ENCODE assay signal across 38 cellular contexts in the genomic region with DNA sequence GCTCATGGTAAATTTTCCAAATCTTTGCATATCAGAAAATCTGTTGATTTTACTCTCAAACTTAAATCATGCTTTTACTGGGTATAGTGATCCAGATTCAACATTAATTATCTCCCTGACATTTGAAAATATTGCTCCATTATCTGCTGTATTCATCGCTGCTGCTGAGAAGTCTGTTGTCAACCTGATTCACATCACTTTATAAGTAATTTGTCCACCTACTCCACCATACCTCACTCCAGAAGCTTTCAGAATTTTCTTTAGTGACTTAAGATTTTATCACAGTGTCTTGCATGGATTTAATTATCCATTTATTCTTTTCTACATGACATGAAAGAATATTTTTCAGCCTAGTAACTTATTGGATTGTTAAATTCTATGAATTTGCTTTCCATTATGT.
"Had no signal": no experiment of that assay in that cellular context is flagged by ENCODE, and none has a peak within 500 bp of the region (broad histone marks: within the 10 kb centered on the region; RNA-seq: fewer than 3 reads in every experiment).

No MANE protein-coding gene starts in this region.

- H3K4me3 ChIP-seq: adrenal gland, ascending aorta, body of pancreas, breast epithelium, cardiac muscle cell had no signal

- ATAC-seq: activated naive CD4-positive, alpha-beta T cell treated with anti-CD3 and anti-CD28 coated beads, Interleukin-2, amount 50 U/mL, for 72 hours; activated naive CD8-positive, alpha-beta T cell treated with anti-CD3 and anti-CD28 coated beads, Interleukin-2, amount 50 U/mL, for 24 hours; activated T-cell treated with anti-CD3 and anti-CD28 coated beads, Interleukin-2, amount 50 U/mL, for 4 hours; activated T-cell treated with anti-CD3 and anti-CD28 coated beads, Interleukin-2, amount 50 U/mL, for 72 hours; activated T-helper 17 cell treated with anti-CD3 and anti-CD28 coated beads, Interleukin-2, amount 50 U/mL, for 72 hours; body of pancreas had no signal

- H3K36me3 ChIP-seq: adrenal gland, ascending aorta, brain microvascular endothelial cell, breast epithelium, cardiac muscle cell had no signal

- H3K4me3 Mint-ChIP-seq: activated naive CD4-positive, alpha-beta T cell treated with anti-CD3 and anti-CD28 coated beads for 36 hours; activated naive CD4-positive, alpha-beta T cell treated with anti-CD3 and anti-CD28 coated beads, Interleukin-2, amount 10 ng/mL, durations not matched to agents 7 days and 5 days; activated naive CD4-positive, alpha-beta T cell treated with anti-CD3 and anti-CD28 coated beads, Interleukin-2, amount 50 U/mL, for 24 hours; activated naive CD8-positive, alpha-beta T cell; activated naive CD8-positive, alpha-beta T cell treated with anti-CD3 and anti-CD28 coated beads for 36 hours; activated naive CD8-positive, alpha-beta T cell treated with anti-CD3 and anti-CD28 coated beads, Interleukin-2, amount 10 ng/mL, durations not matched to agents 7 days and 5 days; activated naive CD8-positive, alpha-beta T cell treated with anti-CD3 and anti-CD28 coated beads, Interleukin-2, amount 50 U/mL, for 24 hours; activated T-cell treated with anti-CD3 and anti-CD28 coated beads, Interleukin-2, amount 50 U/mL, for 24 hours; activated T-cell treated with anti-CD3 and anti-CD28 coated beads, Interleukin-2, amount 50 U/mL, for 4 hours; activated T-cell treated with anti-CD3 and anti-CD28 coated beads, Interleukin-2, amount 50 U/mL, for 72 hours; activated T-helper 1 cell treated with anti-CD3 and anti-CD28 coated beads, Interleukin-12 subunit alpha, Interleukin-12 subunit beta, Interleukin-2, Interleukin-4 antibody, amounts not matched to agents 30 ng/mL and 10 ng/mL and 1 ng/mL, durations not matched to agents 14 hours and 24 hours and 36 hours; activated T-helper 17 cell treated with anti-CD3 and anti-CD28 coated beads, Interleukin-2, amount 50 U/mL, for 72 hours; brain; central memory CD8-positive, alpha-beta T cell had no signal

- H3K9me3 Mint-ChIP-seq: activated naive CD4-positive, alpha-beta T cell treated with anti-CD3 and anti-CD28 coated beads for 36 hours; activated naive CD4-positive, alpha-beta T cell treated with anti-CD3 and anti-CD28 coated beads, Interleukin-2, amount 50 U/mL, for 24 hours; activated naive CD8-positive, alpha-beta T cell treated with anti-CD3 and anti-CD28 coated beads for 36 hours; activated naive CD8-positive, alpha-beta T cell treated with anti-CD3 and anti-CD28 coated beads, Interleukin-2, amount 10 ng/mL, durations not matched to agents 7 days and 5 days; activated naive CD8-positive, alpha-beta T cell treated with anti-CD3 and anti-CD28 coated beads, Interleukin-2, amount 50 U/mL, for 24 hours had no signal

- H3K27ac Mint-ChIP-seq: activated naive CD4-positive, alpha-beta T cell treated with anti-CD3 and anti-CD28 coated beads for 36 hours; activated naive CD4-positive, alpha-beta T cell treated with anti-CD3 and anti-CD28 coated beads, Interleukin-2, amount 10 ng/mL, durations not matched to agents 7 days and 5 days; activated naive CD4-positive, alpha-beta T cell treated with anti-CD3 and anti-CD28 coated beads, Interleukin-2, amount 50 U/mL, for 24 hours; activated naive CD4-positive, alpha-beta T cell treated with anti-CD3 and anti-CD28 coated beads, Interleukin-2, amount 50 U/mL, for 72 hours; activated naive CD8-positive, alpha-beta T cell; activated naive CD8-positive, alpha-beta T cell treated with anti-CD3 and anti-CD28 coated beads for 36 hours; activated naive CD8-positive, alpha-beta T cell treated with anti-CD3 and anti-CD28 coated beads, Interleukin-2, amount 10 ng/mL, durations not matched to agents 7 days and 5 days; activated naive CD8-positive, alpha-beta T cell treated with anti-CD3 and anti-CD28 coated beads, Interleukin-2, amount 50 U/mL, for 24 hours; activated T-cell treated with anti-CD3 and anti-CD28 coated beads, Interleukin-2, amount 50 U/mL, for 24 hours; activated T-cell treated with anti-CD3 and anti-CD28 coated beads, Interleukin-2, amount 50 U/mL, for 72 hours; activated T-helper 1 cell treated with anti-CD3 and anti-CD28 coated beads, Interleukin-12 subunit alpha, Interleukin-12 subunit beta, Interleukin-2, Interleukin-4 antibody, amounts not matched to agents 30 ng/mL and 10 ng/mL and 1 ng/mL, durations not matched to agents 14 hours and 24 hours and 36 hours; activated T-helper 17 cell treated with anti-CD3 and anti-CD28 coated beads, Interleukin-2, amount 50 U/mL, for 72 hours; activated T-helper 2 cell treated with anti-CD3 and anti-CD28 coated beads, Interferon-gamma antibody, Interleukin-2, Interleukin-4, amounts not matched to agents 10 μg/mL and 5 μg/mL and 100 μg/mL, durations not matched to agents 14 hours and 24 hours and 36 hours; brain had no signal

- H3K9me3 ChIP-seq: adrenal gland, ascending aorta, body of pancreas, breast epithelium had no signal

- H3K27me3 ChIP-seq: adrenal gland, ascending aorta, body of pancreas, brain microvascular endothelial cell, breast epithelium, cardiac muscle cell had no signal

- H3K4me1 ChIP-seq: adrenal gland, ascending aorta, body of pancreas, breast epithelium had no signal

- H3K36me3 Mint-ChIP-seq: activated naive CD4-positive, alpha-beta T cell treated with anti-CD3 and anti-CD28 coated beads, Interleukin-2, amount 10 ng/mL, durations not matched to agents 7 days and 5 days; activated naive CD4-positive, alpha-beta T cell treated with anti-CD3 and anti-CD28 coated beads, Interleukin-2, amount 50 U/mL, for 24 hours; activated naive CD4-positive, alpha-beta T cell treated with anti-CD3 and anti-CD28 coated beads, Interleukin-2, amount 50 U/mL, for 72 hours; activated naive CD8-positive, alpha-beta T cell; activated naive CD8-positive, alpha-beta T cell treated with anti-CD3 and anti-CD28 coated beads for 36 hours; activated naive CD8-positive, alpha-beta T cell treated with anti-CD3 and anti-CD28 coated beads, Interleukin-2, amount 10 ng/mL, durations not matched to agents 7 days and 5 days; brain had no signal

- FAIRE-seq: astrocyte had no signal

- H3K4me1 Mint-ChIP-seq: activated naive CD4-positive, alpha-beta T cell treated with anti-CD3 and anti-CD28 coated beads, Interleukin-2, amount 10 ng/mL, durations not matched to agents 7 days and 5 days; activated naive CD4-positive, alpha-beta T cell treated with anti-CD3 and anti-CD28 coated beads, Interleukin-2, amount 50 U/mL, for 24 hours; activated naive CD8-positive, alpha-beta T cell treated with anti-CD3 and anti-CD28 coated beads for 36 hours; activated naive CD8-positive, alpha-beta T cell treated with anti-CD3 and anti-CD28 coated beads, Interleukin-2, amount 10 ng/mL, durations not matched to agents 7 days and 5 days; activated naive CD8-positive, alpha-beta T cell treated with anti-CD3 and anti-CD28 coated beads, Interleukin-2, amount 50 U/mL, for 24 hours; activated T-helper 17 cell treated with anti-CD3 and anti-CD28 coated beads, Interleukin-2, amount 50 U/mL, for 72 hours; brain; central memory CD8-positive, alpha-beta T cell had no signal

- H3K27ac ChIP-seq: adrenal gland, ascending aorta, body of pancreas, brain microvascular endothelial cell, breast epithelium, cardiac muscle cell had no signal

- H3K27me3 Mint-ChIP-seq: activated naive CD4-positive, alpha-beta T cell treated with anti-CD3 and anti-CD28 coated beads, Interleukin-2, amount 10 ng/mL, durations not matched to agents 7 days and 5 days; activated naive CD8-positive, alpha-beta T cell treated with anti-CD3 and anti-CD28 coated beads for 36 hours; activated naive CD8-positive, alpha-beta T cell treated with anti-CD3 and anti-CD28 coated beads, Interleukin-2, amount 10 ng/mL, durations not matched to agents 7 days and 5 days; activated T-cell treated with anti-CD3 and anti-CD28 coated beads, Interleukin-2, amount 50 U/mL, for 24 hours; central memory CD8-positive, alpha-beta T cell had no signal

- DNase-seq: activated effector memory CD4-positive, alpha-beta T cell treated with anti-CD3 and anti-CD28 coated beads, Interleukin-2, amount 50 U/mL, for 16 hours; activated effector memory CD4-positive, alpha-beta T cell treated with Interleukin-2 at 50 U/mL for 16 hours; activated gamma-delta T cell; activated gamma-delta T cell treated with Interleukin-2 at 50 U/mL for 16 hours; activated naive CD4-positive, alpha-beta T cell; activated naive CD4-positive, alpha-beta T cell treated with anti-CD3 and anti-CD28 coated beads for 36 hours; activated naive CD4-positive, alpha-beta T cell treated with anti-CD3 and anti-CD28 coated beads, Interleukin-2, amount 10 ng/mL, durations not matched to agents 7 days and 5 days; activated naive CD4-positive, alpha-beta T cell treated with anti-CD3 and anti-CD28 coated beads, Interleukin-2, amount 50 U/mL, for 16 hours; activated naive CD4-positive, alpha-beta T cell treated with Interleukin-2 at 50 U/mL for 16 hours; activated naive CD8-positive, alpha-beta T cell treated with anti-CD3 and anti-CD28 coated beads for 36 hours; activated naive CD8-positive, alpha-beta T cell treated with anti-CD3 and anti-CD28 coated beads, Interleukin-2, amount 10 ng/mL, durations not matched to agents 7 days and 5 days; activated naive CD8-positive, alpha-beta T cell treated with anti-CD3 and anti-CD28 coated beads, Interleukin-2, amount 50 U/mL, for 24 hours; activated T-cell treated with anti-CD3 and anti-CD28 coated beads, Interleukin-2, amount 50 U/mL, for 24 hours; activated T-cell treated with anti-CD3 and anti-CD28 coated beads, Interleukin-2, amount 50 U/mL, for 4 hours; activated T-cell treated with anti-CD3 and anti-CD28 coated beads, Interleukin-2, amount 50 U/mL, for 48 hours; activated T-cell treated with anti-CD3 and anti-CD28 coated beads, Interleukin-2, amount 50 U/mL, for 72 hours; adrenal gland; amniotic stem cell; amygdala; anterior cingulate cortex; aorta; body of pancreas; brain microvascular endothelial cell; caudate nucleus; central memory CD4-positive, alpha-beta T cell; cerebellar nuclear complex had no signal
